ENCODE assay signal across 7 cellular contexts in the genomic region with DNA sequence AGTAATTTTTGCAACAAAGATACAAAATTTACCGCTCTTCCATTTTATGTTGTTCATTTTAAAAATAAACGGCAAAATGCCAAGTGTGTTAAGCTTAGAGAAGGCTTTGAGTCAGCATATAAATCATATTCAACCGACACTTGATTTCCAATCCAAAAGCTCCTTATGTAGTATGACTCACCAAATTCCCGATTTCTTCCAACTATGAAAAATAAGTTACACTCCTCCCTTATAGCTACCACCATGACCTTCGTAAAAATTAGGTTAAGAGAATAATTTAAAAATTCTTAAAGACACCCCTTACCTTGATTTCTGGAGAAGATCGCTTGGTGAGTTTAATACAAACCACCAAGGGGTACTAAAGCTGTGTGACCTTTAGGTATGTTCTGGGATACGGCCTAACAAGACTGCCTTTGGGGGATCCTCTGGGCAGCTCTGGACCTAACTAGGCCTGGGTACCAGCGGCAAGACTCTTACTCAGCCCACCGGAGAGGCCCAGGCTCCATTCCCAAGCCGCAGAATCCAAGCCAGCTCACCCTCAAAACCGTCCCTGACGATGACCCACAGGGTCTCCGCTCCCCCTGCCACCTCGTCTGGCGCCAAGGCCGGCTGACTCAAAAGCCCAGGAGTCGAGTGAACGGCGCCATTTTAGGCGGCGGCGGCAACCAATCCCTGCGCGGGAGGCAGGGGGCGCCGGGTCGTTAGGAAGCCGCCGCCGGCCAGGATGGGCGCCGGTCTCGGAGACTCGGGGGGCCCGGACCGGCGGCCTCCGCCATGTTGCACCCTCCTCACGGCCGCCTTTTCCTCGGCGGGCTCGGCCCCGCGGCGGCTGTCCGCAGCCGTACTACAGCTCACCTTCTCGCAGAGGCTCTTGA.
DNase-seq lines count a peak whose midpoint lies in the region; ATAC-seq and TF ChIP-seq lines count a peak whose summit lies in the region.

No MANE protein-coding gene starts in this region.

- ATAC-seq in GM18505 (IDR thresholded peaks at IDR 0.05; ENCODE audit: unreplicated experiment): peak; percentile 39
- ATAC-seq in HG02588 (IDR thresholded peaks at IDR 0.05; ENCODE audit: unreplicated experiment): peak; percentile 32

- H3K27ac ChIP-seq in cingulate gyrus (ENCODE audit: low read depth, low read length): peak overlapping the region; percentile 98

- TF ChIP-seq POLR2A in GM18505 (IDR thresholded peaks at IDR 0.05; ENCODE audit: borderline replicate concordance, extremely low read depth, insufficient read depth, insufficient read length): peak; percentile 48

- DNase-seq in NCI-H1092 treated with DMSO at 0.1 percent for 48 hours (lab: John Stamatoyannopoulos, UW) (peak; percentile 49), left kidney (ENCODE audit: low read depth, low spot score) (peak; percentile 95)
- DNase-seq in activated CD4-positive, alpha-beta T cell treated with anti-CD3 and anti-CD28 coated beads for 4 hours: peak; percentile 49 to 63
- DNase-seq in stimulated activated CD4-positive, alpha-beta T cell treated with anti-CD3 and anti-CD28 coated beads, Interleukin-2, amount 100 ng/mL, for 24 hours: peak; percentile 68 to 71

Comparison
In these comparisons a context has a peak if more than half of its experiments do, and no peak if none do; other contexts are left out.
1. Peak in every context shown above with its lines: DNase-seq, ATAC-seq and H3K27ac ChIP-seq.